In genomic region chr1:65001238-65001792, GRCh38 we compare ENCODE assay signal across 8 cellular contexts. TPM values are rescaled to one million over a fixed set of nuclear protein-coding genes. Genes with fewer than 3 reads are reported as not detected.
DNase-seq lines count a peak whose midpoint lies in the region; ATAC-seq and TF ChIP-seq lines count a peak whose summit lies in the region.

No MANE protein-coding gene starts in this region.

- peaks cover 0 to 5% of the 10 kb centered on the region in 2 donors for H3K36me3 ChIP-seq in muscle layer of duodenum (ENCODE audit: control insufficient read depth in 1 of 2, insufficient read depth in 2 of 2, low read length in 2 of 2)

- H3K4me3 Mint-ChIP-seq in stimulated activated effector memory CD8-positive, alpha-beta T cell treated with anti-CD3 and anti-CD28 coated beads, Interleukin-12 subunit alpha, Interleukin-12 subunit beta, amount 100 ng/mL, for 72 hours, result peak overlapping the region; percentile 67

- TF ChIP-seq CTCF in dorsolateral prefrontal cortex (IDR thresholded peaks at IDR 0.05 in 54 of 56, conservative IDR thresholded peaks at IDR 0.05 in 2 of 56; ENCODE audit: low read depth in 1 of 56, partially characterized antibody in 56 of 56), result no peak

- H3K4me3 ChIP-seq in dorsolateral prefrontal cortex, result peak overlapping the region in 34 of 59 donors; percentile 4 to 81 (median 66)
- peak overlapping the region in 1 of 2 donors; percentile 2 for H3K4me3 ChIP-seq in muscle layer of duodenum (ENCODE audit: low read depth in 1 of 2, low read length in 2 of 2)

- no peaks in the 10 kb centered on the region for H3K9me3 Mint-ChIP-seq in stimulated activated effector memory CD8-positive, alpha-beta T cell treated with anti-CD3 and anti-CD28 coated beads, Interleukin-12 subunit alpha, Interleukin-12 subunit beta, amount 100 ng/mL, for 72 hours

- no peaks in the 10 kb centered on the region for H3K9me3 ChIP-seq in muscle layer of duodenum (ENCODE audit: control insufficient read depth in 1 of 2, low read length in 2 of 2)

- H3K36me3 Mint-ChIP-seq in stimulated activated effector memory CD8-positive, alpha-beta T cell treated with anti-CD3 and anti-CD28 coated beads, Interleukin-12 subunit alpha, Interleukin-12 subunit beta, amount 100 ng/mL, for 72 hours, result no peaks in the 10 kb centered on the region

- H3K4me1 Mint-ChIP-seq in stimulated activated effector memory CD8-positive, alpha-beta T cell treated with anti-CD3 and anti-CD28 coated beads, Interleukin-12 subunit alpha, Interleukin-12 subunit beta, amount 100 ng/mL, for 72 hours, result peaks cover 27% of the 10 kb centered on the region

- H3K27me3 ChIP-seq in dorsolateral prefrontal cortex (no peaks in the 10 kb centered on the region), muscle layer of duodenum (ENCODE audit: low read depth, low read length) (no peaks in the 10 kb centered on the region)

- H3K27ac Mint-ChIP-seq in stimulated activated effector memory CD8-positive, alpha-beta T cell treated with anti-CD3 and anti-CD28 coated beads, Interleukin-12 subunit alpha, Interleukin-12 subunit beta, amount 100 ng/mL, for 72 hours, result peak overlapping the region; percentile 14

- ATAC-seq in GM18511 (IDR thresholded peaks at IDR 0.05; ENCODE audit: unreplicated experiment) (peak; percentile 51), HG03280 (IDR thresholded peaks at IDR 0.05; ENCODE audit: unreplicated experiment) (no peak)
- ATAC-seq in stimulated activated effector memory CD8-positive, alpha-beta T cell treated with anti-CD3 and anti-CD28 coated beads, Interleukin-12 subunit alpha, Interleukin-12 subunit beta, amount 100 ng/mL, for 72 hours, result peak; percentile 80

- intact Hi-C loops in dorsolateral prefrontal cortex (cut with DNase I), result loop anchor here (5.0 kb wide), 2 partner anchors 34 to 66 kb away; partner anchors contain the start of gene JAK1 (in 1 of the 2)

- peak; percentile 62 for DNase-seq in activated CD4-positive, alpha-beta T cell treated with anti-CD3 and anti-CD28 coated beads, Interleukin-2, amount 50 U/mL, for 1 hour
- DNase-seq in dorsolateral prefrontal cortex, result peak in 3 of 10 donors; percentile 36 to 62 (median 56)
- peak; percentile 50 to 82 for DNase-seq in stimulated activated effector memory CD8-positive, alpha-beta T cell treated with anti-CD3 and anti-CD28 coated beads, Interleukin-12 subunit alpha, Interleukin-12 subunit beta, amount 100 ng/mL, for 72 hours (ENCODE audit: low spot score in 2 of 2)
- DNase-seq in NCI-H2196 treated with DMSO at 0.1 percent for 48 hours (lab: John Stamatoyannopoulos, UW; ENCODE audit: unreplicated experiment), result no peak
- DNase-seq in HPDE6-E6E7 (ENCODE audit: extremely low spot score), result no peak

- H3K4me1 ChIP-seq in muscle layer of duodenum (ENCODE audit: control insufficient read depth in 1 of 2, insufficient read depth in 2 of 2, low read length in 2 of 2), result peaks cover 3 to 9% of the 10 kb centered on the region in 2 donors

- H3K27ac ChIP-seq in dorsolateral prefrontal cortex (peak overlapping the region in 30 of 59 donors; percentile 6 to 96 (median 88)), muscle layer of duodenum (ENCODE audit: low read length) (peak overlapping the region; percentile 74)

RNA-seq across cellular contexts. Expression of gene JAK1, which starts 35.0 kb away (rescaled TPM):
- 100 to 1,000 TPM in 5 of 120 experiments, 10 to 100 TPM in 115; 57.7 to 112 (median 83.0) TPM for total RNA-seq in dorsolateral prefrontal cortex

Comparison
In these comparisons a context has a peak if more than half of its experiments do, and no peak if none do; other contexts are left out.
1. DNase-seq: peak in activated CD4-positive, alpha-beta T cell treated with anti-CD3 and anti-CD28 coated beads, Interleukin-2, amount 50 U/mL, for 1 hour (single experiment) and stimulated activated effector memory CD8-positive, alpha-beta T cell treated with anti-CD3 and anti-CD28 coated beads, Interleukin-12 subunit alpha, Interleukin-12 subunit beta, amount 100 ng/mL, for 72 hours (2 of 2); none in NCI-H2196 treated with DMSO at 0.1 percent for 48 hours (single experiment) and HPDE6-E6E7 (single experiment).